3 cellular contexts compared by ENCODE assay signal in the genomic region with DNA sequence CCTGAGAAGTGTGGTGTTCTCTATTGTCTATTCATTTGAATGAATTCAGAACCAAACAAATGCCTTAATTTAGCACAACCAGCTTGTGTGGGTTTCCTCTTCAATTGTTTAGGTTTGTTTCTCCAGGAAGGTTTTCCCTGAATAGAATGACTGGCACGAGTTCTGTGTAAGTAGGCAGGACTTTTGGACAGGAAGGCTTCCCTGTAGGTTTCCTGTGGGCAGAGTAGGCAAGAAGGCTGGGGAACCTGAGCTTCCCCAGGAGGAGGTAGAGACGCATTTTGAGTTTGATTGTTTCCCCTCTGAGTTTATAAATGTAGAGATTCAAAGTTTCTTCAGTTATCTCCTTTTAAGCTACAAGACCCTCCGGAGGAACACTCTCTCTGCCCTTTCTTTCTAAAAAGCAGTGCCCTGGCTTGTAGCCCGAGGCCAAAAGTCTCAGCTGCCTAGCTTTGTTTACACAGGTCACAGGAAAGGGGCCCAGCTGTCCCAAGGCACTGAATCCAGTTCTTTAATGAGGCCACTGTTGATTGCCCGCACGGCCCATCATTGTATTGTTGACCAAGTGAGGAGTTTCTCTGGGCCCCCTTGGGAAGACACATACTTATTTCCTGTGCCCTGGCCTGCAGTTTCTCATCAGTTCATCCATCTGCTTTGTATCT.
A peak's percentile ranks its signal among the peaks of the same experiment; 100 is the strongest.
TF ChIP-seq lines count a peak whose summit lies in the region.

No MANE protein-coding gene starts in this region.

TF ChIP-seq in SK-N-SH, 30 proteins besides CTCF, POLR2A, EP300 and RAD21:
- TF ChIP-seq, protein P1, sequence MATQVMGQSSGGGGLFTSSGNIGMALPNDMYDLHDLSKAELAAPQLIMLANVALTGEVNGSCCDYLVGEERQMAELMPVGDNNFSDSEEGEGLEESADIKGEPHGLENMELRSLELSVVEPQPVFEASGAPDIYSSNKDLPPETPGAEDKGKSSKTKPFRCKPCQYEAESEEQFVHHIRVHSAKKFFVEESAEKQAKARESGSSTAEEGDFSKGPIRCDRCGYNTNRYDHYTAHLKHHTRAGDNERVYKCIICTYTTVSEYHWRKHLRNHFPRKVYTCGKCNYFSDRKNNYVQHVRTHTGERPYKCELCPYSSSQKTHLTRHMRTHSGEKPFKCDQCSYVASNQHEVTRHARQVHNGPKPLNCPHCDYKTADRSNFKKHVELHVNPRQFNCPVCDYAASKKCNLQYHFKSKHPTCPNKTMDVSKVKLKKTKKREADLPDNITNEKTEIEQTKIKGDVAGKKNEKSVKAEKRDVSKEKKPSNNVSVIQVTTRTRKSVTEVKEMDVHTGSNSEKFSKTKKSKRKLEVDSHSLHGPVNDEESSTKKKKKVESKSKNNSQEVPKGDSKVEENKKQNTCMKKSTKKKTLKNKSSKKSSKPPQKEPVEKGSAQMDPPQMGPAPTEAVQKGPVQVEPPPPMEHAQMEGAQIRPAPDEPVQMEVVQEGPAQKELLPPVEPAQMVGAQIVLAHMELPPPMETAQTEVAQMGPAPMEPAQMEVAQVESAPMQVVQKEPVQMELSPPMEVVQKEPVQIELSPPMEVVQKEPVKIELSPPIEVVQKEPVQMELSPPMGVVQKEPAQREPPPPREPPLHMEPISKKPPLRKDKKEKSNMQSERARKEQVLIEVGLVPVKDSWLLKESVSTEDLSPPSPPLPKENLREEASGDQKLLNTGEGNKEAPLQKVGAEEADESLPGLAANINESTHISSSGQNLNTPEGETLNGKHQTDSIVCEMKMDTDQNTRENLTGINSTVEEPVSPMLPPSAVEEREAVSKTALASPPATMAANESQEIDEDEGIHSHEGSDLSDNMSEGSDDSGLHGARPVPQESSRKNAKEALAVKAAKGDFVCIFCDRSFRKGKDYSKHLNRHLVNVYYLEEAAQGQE (IDR thresholded peaks at IDR 0.05; ENCODE audit: low read depth, low read length), result no peak
- TF ChIP-seq RCOR1 (IDR thresholded peaks at IDR 0.05; ENCODE audit: low read length) (no peak), CHD2 (IDR thresholded peaks at IDR 0.05; ENCODE audit: low read length, partially characterized antibody) (no peak), NRF1 (IDR thresholded peaks at IDR 0.05; ENCODE audit: low read depth, low read length) (no peak), PBX3 (IDR thresholded peaks at IDR 0.05) (no peak), MXI1 (IDR thresholded peaks at IDR 0.05; ENCODE audit: low read depth, low read length) (no peak), EZH2phosphoT487 (IDR thresholded peaks at IDR 0.05; ENCODE audit: borderline replicate concordance, low read depth) (no peak), ELF1 (IDR thresholded peaks at IDR 0.05) (no peak), GABPA (IDR thresholded peaks at IDR 0.05; ENCODE audit: low read depth) (no peak), USF1 (IDR thresholded peaks at IDR 0.05; ENCODE audit: borderline replicate concordance, low read depth) (no peak), YY1 (IDR thresholded peaks at IDR 0.05; ENCODE audit: low read depth) (no peak)
- TF ChIP-seq, protein P2, sequence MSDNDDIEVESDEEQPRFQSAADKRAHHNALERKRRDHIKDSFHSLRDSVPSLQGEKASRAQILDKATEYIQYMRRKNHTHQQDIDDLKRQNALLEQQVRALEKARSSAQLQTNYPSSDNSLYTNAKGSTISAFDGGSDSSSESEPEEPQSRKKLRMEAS (IDR thresholded peaks at IDR 0.05; ENCODE audit: low read depth), result no peak

TF ChIP-seq in SK-N-SH treated with all-trans-retinoic acid at 6 μM for 48 hours, 23 proteins besides CTCF, POLR2A, EP300 and RAD21 (continued from another document):
- no peak for TF ChIP-seq CREB5 (CRISPR knock-in tag; IDR thresholded peaks at IDR 0.05; ENCODE audit: low read depth)
- TF ChIP-seq ARNTL (CRISPR knock-in tag; IDR thresholded peaks at IDR 0.05; ENCODE audit: borderline replicate concordance, low read depth), result no peak
- TF ChIP-seq TCF4 (CRISPR knock-in tag; IDR thresholded peaks at IDR 0.05; ENCODE audit: borderline replicate concordance), result no peak
- no peak for TF ChIP-seq ZNF8 (CRISPR knock-in tag; IDR thresholded peaks at IDR 0.05)
- TF ChIP-seq ZFP30 (CRISPR knock-in tag; IDR thresholded peaks at IDR 0.05), result no peak
- TF ChIP-seq GLIS3 (CRISPR knock-in tag; IDR thresholded peaks at IDR 0.05), result no peak
- no peak for TF ChIP-seq ESRRG (CRISPR knock-in tag; IDR thresholded peaks at IDR 0.05)
- TF ChIP-seq BACH2 (CRISPR knock-in tag; IDR thresholded peaks at IDR 0.05; ENCODE audit: borderline replicate concordance), result no peak
- no peak for TF ChIP-seq ZNF565 (CRISPR knock-in tag; conservative IDR thresholded peaks at IDR 0.05; ENCODE audit: low read depth)
- TF ChIP-seq CSRNP3 (CRISPR knock-in tag; IDR thresholded peaks at IDR 0.05), result no peak
- TF ChIP-seq POU6F1 (CRISPR knock-in tag; IDR thresholded peaks at IDR 0.05; ENCODE audit: borderline replicate concordance, low read depth), result no peak
- TF ChIP-seq TOX (CRISPR knock-in tag; IDR thresholded peaks at IDR 0.05; ENCODE audit: borderline replicate concordance), result no peak
- no peak for TF ChIP-seq SNAI2 (CRISPR knock-in tag; IDR thresholded peaks at IDR 0.05)

TF ChIP-seq in PFSK-1, 5 proteins besides CTCF, POLR2A, EP300 and RAD21 (continued from another document):
- TF ChIP-seq, protein P1 (IDR thresholded peaks at IDR 0.05; ENCODE audit: insufficient read depth in 1 of 2, low read depth in 2 of 2, low read length in 2 of 2), result 0 out of 4 replicates have a peak, but pooled peaks of 1 of the 2 experiments have one; percentile 23
- no peak for TF ChIP-seq POLR2AphosphoS5 (IDR thresholded peaks at IDR 0.05; ENCODE audit: low read depth, low read length)
- TF ChIP-seq FOXP2 (optimal IDR thresholded peaks at IDR 0.05; ENCODE audit: borderline replicate concordance, extremely low read depth, extremely low read length, insufficient read depth), result peak; percentile 78
